Comparison of ENCODE assay signal across 11 cellular contexts in genomic region chr2:98835831-98836385, GRCh38.
DNase-seq lines count a peak whose midpoint lies in the region; ATAC-seq, FAIRE-seq and TF ChIP-seq lines count a peak whose summit lies in the region.
"Had no signal": no experiment of that assay in that cellular context is flagged by ENCODE, and none has a peak within 500 bp of the region (broad histone marks: within the 10 kb centered on the region; RNA-seq: fewer than 3 reads in every experiment).

No MANE protein-coding gene starts in this region.

- H3K9me3 ChIP-seq in effector memory CD4-positive, alpha-beta T cell (ENCODE audit: control insufficient read depth, low read length) = no peaks in the 10 kb centered on the region

- peak; percentile 26 for DNase-seq in stimulated activated CD4-positive, alpha-beta T cell treated with anti-CD3 and anti-CD28 coated beads, Interleukin-2, amount 100 ng/mL, for 4 hours (ENCODE audit: low read depth)
- DNase-seq in stimulated activated CD4-positive, alpha-beta T cell treated with anti-CD3 and anti-CD28 coated beads, Interleukin-2, amount 100 ng/mL, for 48 hours = no peak
- peak; percentile 40 to 51 for DNase-seq in activated CD4-positive, alpha-beta T cell treated with anti-CD3 and anti-CD28 coated beads, Interleukin-2, amount 50 U/mL, for 4 hours
- DNase-seq in effector memory CD4-positive, alpha-beta T cell = peak; percentile 43 to 67 (median 51)
- DNase-seq in urothelium cell line (ENCODE audit: low spot score) (no peak), brain microvascular endothelial cell (no peak), NCI-H82 treated with DMSO at 0.1 percent for 48 hours (lab: John Stamatoyannopoulos, UW; ENCODE audit: unreplicated experiment) (no peak)
- DNase-seq: AML-193, NCI-H2171 treated with DMSO at 0.1 percent for 48 hours, right cardiac atrium had no signal

- no peak for ATAC-seq in GM21825 (IDR thresholded peaks at IDR 0.05; ENCODE audit: unreplicated experiment)
- ATAC-seq: right cardiac atrium had no signal

- H3K27me3 ChIP-seq in effector memory CD4-positive, alpha-beta T cell (replicated peaks; ENCODE audit: control insufficient read depth, insufficient read depth, low read length, poor library complexity, severe bottlenecking) = no peaks in the 10 kb centered on the region
- H3K27me3 ChIP-seq in brain microvascular endothelial cell (replicated peaks) = no peaks in the 10 kb centered on the region

- in situ Hi-C loops in brain microvascular endothelial cell (cut with HindIII; ENCODE audit: low pct_ligation_motif_present, low sequenced_read_pairs) = no loop called here

- FAIRE-seq in urothelium cell line (lab: Jason Lieb, UNC) = peak; percentile 13

- H3K4me3 ChIP-seq in effector memory CD4-positive, alpha-beta T cell (ENCODE audit: insufficient read depth, low read depth, low read length, poor library complexity, severe bottlenecking) = no peak overlapping the region
- no peak overlapping the region for H3K4me3 ChIP-seq in brain microvascular endothelial cell (ENCODE audit: low read depth, low read length)

- no peaks in the 10 kb centered on the region for H3K36me3 ChIP-seq in effector memory CD4-positive, alpha-beta T cell (ENCODE audit: control insufficient read depth, insufficient read depth, low read length)
- H3K36me3 ChIP-seq in brain microvascular endothelial cell (replicated peaks) = no peaks in the 10 kb centered on the region

- no peak for TF ChIP-seq CTCF in brain microvascular endothelial cell (IDR thresholded peaks at IDR 0.05; ENCODE audit: low read depth, low read length, missing control alignments)

- peaks cover 31% of the 10 kb centered on the region for H3K4me1 ChIP-seq in effector memory CD4-positive, alpha-beta T cell (ENCODE audit: control insufficient read depth, insufficient read depth, low read length, poor library complexity, severe bottlenecking)

- peak overlapping the region; percentile 69 for H3K27ac ChIP-seq in effector memory CD4-positive, alpha-beta T cell (ENCODE audit: insufficient read depth, low read length, poor library complexity, severe bottlenecking)
- H3K27ac ChIP-seq in brain microvascular endothelial cell = no peak overlapping the region

Comparison
In these comparisons a context has a peak if more than half of its experiments do, and no peak if none do; other contexts are left out.
1. DNase-seq: peak in stimulated activated CD4-positive, alpha-beta T cell treated with anti-CD3 and anti-CD28 coated beads, Interleukin-2, amount 100 ng/mL, for 4 hours (single experiment), activated CD4-positive, alpha-beta T cell treated with anti-CD3 and anti-CD28 coated beads, Interleukin-2, amount 50 U/mL, for 4 hours (2 of 2) and effector memory CD4-positive, alpha-beta T cell (3 of 3); none in stimulated activated CD4-positive, alpha-beta T cell treated with anti-CD3 and anti-CD28 coated beads, Interleukin-2, amount 100 ng/mL, for 48 hours (0 of 2), urothelium cell line (single experiment), brain microvascular endothelial cell (single experiment) and NCI-H82 treated with DMSO at 0.1 percent for 48 hours (single experiment).